ENCODE assay signal across 1 cellular context in genomic region chr11:47355283-47356128, GRCh38.
A peak's percentile ranks its signal among the peaks of the same experiment; 100 is the strongest.
TF ChIP-seq lines count a peak whose summit lies in the region.

No MANE protein-coding gene starts in this region.

TF ChIP-seq in HepG2, 621 proteins besides CTCF, POLR2A, EP300 and RAD21 (continued from another document and continues in another):
- no peak for TF ChIP-seq HNF1A (IDR thresholded peaks at IDR 0.05; ENCODE audit: low read depth)
- TF ChIP-seq HNF1A (CRISPR knock-in tag; IDR thresholded peaks at IDR 0.05; ENCODE audit: borderline replicate concordance): no peak
- no peak for TF ChIP-seq ZUFSP (CRISPR knock-in tag; IDR thresholded peaks at IDR 0.05; ENCODE audit: borderline replicate concordance)
- no peak for TF ChIP-seq ZNF512B (CRISPR knock-in tag; IDR thresholded peaks at IDR 0.05; ENCODE audit: borderline replicate concordance)
- no peak for TF ChIP-seq BRCA1 (CRISPR knock-in tag; IDR thresholded peaks at IDR 0.05)
- TF ChIP-seq EHMT2 (IDR thresholded peaks at IDR 0.05; ENCODE audit: borderline replicate concordance, low read depth, low read length): no peak
- TF ChIP-seq ZNF816 (CRISPR knock-in tag; IDR thresholded peaks at IDR 0.05; ENCODE audit: borderline replicate concordance): no peak
- 0 out of 2 replicates have a peak, but pooled peaks have one; percentile 26 for TF ChIP-seq MAZ (IDR thresholded peaks at IDR 0.05; ENCODE audit: borderline replicate concordance, low read depth, low read length)
- peak; percentile 87 for TF ChIP-seq MAZ (CRISPR knock-in tag; IDR thresholded peaks at IDR 0.05; ENCODE audit: low read depth)
- TF ChIP-seq ZNF446 (CRISPR knock-in tag; IDR thresholded peaks at IDR 0.05): no peak
- 0 out of 2 replicates have a peak, but pooled peaks have one; percentile 52 for TF ChIP-seq ZNF263 (CRISPR knock-in tag; IDR thresholded peaks at IDR 0.05)
- TF ChIP-seq ZC3H13 (CRISPR knock-in tag; IDR thresholded peaks at IDR 0.05): no peak
- no peak for TF ChIP-seq RBM22 (optimal IDR thresholded peaks at IDR 0.05; ENCODE audit: low read length)
- TF ChIP-seq PLSCR1 (CRISPR knock-in tag; IDR thresholded peaks at IDR 0.05; ENCODE audit: borderline replicate concordance): no peak
- no peak for TF ChIP-seq CENPX (CRISPR knock-in tag; IDR thresholded peaks at IDR 0.05)
- no peak for TF ChIP-seq TMF1 (CRISPR knock-in tag; IDR thresholded peaks at IDR 0.05; ENCODE audit: low read depth)
- TF ChIP-seq RERE (CRISPR knock-in tag; IDR thresholded peaks at IDR 0.05; ENCODE audit: low read depth): no peak
- TF ChIP-seq REXO4 (CRISPR knock-in tag; IDR thresholded peaks at IDR 0.05; ENCODE audit: borderline replicate concordance): no peak
- TF ChIP-seq ZNF788 (CRISPR knock-in tag; IDR thresholded peaks at IDR 0.05; ENCODE audit: borderline replicate concordance): peak; percentile 74; the same call in 1 of the 2 replicates
- no peak for TF ChIP-seq ZNF639 (CRISPR knock-in tag; conservative IDR thresholded peaks at IDR 0.05)
- TF ChIP-seq ZNF256 (CRISPR knock-in tag; conservative IDR thresholded peaks at IDR 0.05): no peak
- peak; percentile 80 for TF ChIP-seq ZMYM4 (CRISPR knock-in tag; IDR thresholded peaks at IDR 0.05)
- no peak for TF ChIP-seq ATM (IDR thresholded peaks at IDR 0.05; ENCODE audit: borderline replicate concordance)
- TF ChIP-seq STAG1 (CRISPR knock-in tag; IDR thresholded peaks at IDR 0.05): peak; percentile 99
- peak; percentile 77; the same call in 1 of the 2 replicates for TF ChIP-seq ZNF556 (CRISPR knock-in tag; IDR thresholded peaks at IDR 0.05; ENCODE audit: borderline replicate concordance)
- TF ChIP-seq MBD4 (IDR thresholded peaks at IDR 0.05; ENCODE audit: borderline replicate concordance, low read length): no peak
- TF ChIP-seq FLYWCH1 (CRISPR knock-in tag; IDR thresholded peaks at IDR 0.05): no peak
- TF ChIP-seq PLRG1 (conservative IDR thresholded peaks at IDR 0.05): no peak
- TF ChIP-seq ZNF770 (CRISPR knock-in tag; IDR thresholded peaks at IDR 0.05): no peak
- peak; percentile 43; the same call in 1 of the 2 replicates for TF ChIP-seq TFDP1 (CRISPR knock-in tag; IDR thresholded peaks at IDR 0.05; ENCODE audit: borderline replicate concordance)
- TF ChIP-seq HBP1 (CRISPR knock-in tag; IDR thresholded peaks at IDR 0.05; ENCODE audit: low read depth): no peak
- no peak for TF ChIP-seq EED (CRISPR knock-in tag; IDR thresholded peaks at IDR 0.05)
- TF ChIP-seq PHB2 (IDR thresholded peaks at IDR 0.05; ENCODE audit: partially characterized antibody): no peak
- TF ChIP-seq ZNF746 (CRISPR knock-in tag; IDR thresholded peaks at IDR 0.05): no peak
